In the genomic region with DNA sequence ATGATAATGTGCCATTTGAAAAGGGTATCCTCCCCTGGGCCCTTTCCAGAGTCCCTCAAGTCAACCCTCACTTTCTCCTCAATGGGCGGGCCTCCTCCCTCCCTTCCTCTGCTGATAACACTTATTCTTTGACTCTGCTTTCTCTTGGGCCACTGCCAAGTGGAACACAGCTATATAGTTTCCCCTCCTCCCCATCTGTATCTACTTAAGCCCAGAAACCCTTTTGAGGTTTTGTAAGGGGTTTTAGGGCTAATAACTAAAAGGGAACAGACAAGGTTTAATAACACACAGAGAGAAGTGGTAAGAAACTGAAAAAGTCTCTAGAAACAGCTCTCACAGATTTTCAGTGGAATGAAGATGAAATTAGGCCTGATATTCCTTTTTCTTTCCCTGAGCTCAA, we compare ENCODE assay signal across 1 cellular context.
TF ChIP-seq lines count a peak whose summit lies in the region.

No MANE protein-coding gene starts in this region.

TF ChIP-seq in SK-N-SH, 30 proteins besides CTCF, POLR2A, EP300 and RAD21 (continued from another document):
- TF ChIP-seq, protein P1, sequence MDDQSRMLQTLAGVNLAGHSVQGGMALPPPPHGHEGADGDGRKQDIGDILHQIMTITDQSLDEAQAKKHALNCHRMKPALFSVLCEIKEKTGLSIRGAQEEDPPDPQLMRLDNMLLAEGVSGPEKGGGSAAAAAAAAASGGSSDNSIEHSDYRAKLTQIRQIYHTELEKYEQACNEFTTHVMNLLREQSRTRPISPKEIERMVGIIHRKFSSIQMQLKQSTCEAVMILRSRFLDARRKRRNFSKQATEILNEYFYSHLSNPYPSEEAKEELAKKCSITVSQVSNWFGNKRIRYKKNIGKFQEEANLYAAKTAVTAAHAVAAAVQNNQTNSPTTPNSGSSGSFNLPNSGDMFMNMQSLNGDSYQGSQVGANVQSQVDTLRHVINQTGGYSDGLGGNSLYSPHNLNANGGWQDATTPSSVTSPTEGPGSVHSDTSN (IDR thresholded peaks at IDR 0.05): no peak
